30 cellular contexts compared by ENCODE assay signal in genomic region chr20:37404461-37404881, GRCh38.
"Had no signal": no experiment of that assay in that cellular context is flagged by ENCODE, and none has a peak within 500 bp of the region (broad histone marks: within the 10 kb centered on the region; RNA-seq: fewer than 3 reads in every experiment).

No MANE protein-coding gene starts in this region.

- H3K4me2 ChIP-seq: KMS-11 had no signal

- H3K4me3 ChIP-seq: cardiac muscle cell had no signal

- DNase-seq: activated B cell treated with CpG ODN at 0.5 μM for 24 hours; activated CD4-positive, alpha-beta T cell treated with anti-CD3 and anti-CD28 coated beads for 1 hour; activated CD4-positive, alpha-beta T cell treated with anti-CD3 and anti-CD28 coated beads, Interleukin-2, amount 10 ng/mL, durations not matched to agents 24 days and 14 days; activated CD4-positive, alpha-beta T cell treated with anti-CD3 and anti-CD28 coated beads, Interleukin-2, amount 50 U/mL, for 48 hours; activated CD8-positive, alpha-beta memory T cell treated with anti-CD3 and anti-CD28 coated beads, Interleukin-2, amount 10 ng/mL, durations not matched to agents 7 days and 5 days; activated effector memory CD4-positive, alpha-beta T cell treated with Interleukin-2 at 50 U/mL for 16 hours; activated naive CD4-positive, alpha-beta T cell treated with Interleukin-2 at 50 U/mL for 16 hours; activated T-cell treated with anti-CD3 and anti-CD28 coated beads, Interleukin-2, amount 50 U/mL, for 24 hours; amygdala; brain microvascular endothelial cell; cerebellar nuclear complex; NCI-H1092; NCI-H1417; NCI-H1694; NCI-H2029; NCI-H2107; NCI-H2171 treated with DMSO at 0.1 percent for 48 hours; NCI-H226; NCI-H526; NCI-H774; RPMI8226; SHP77 treated with DMSO at 0.1 percent for 48 hours; T-cell; T-helper 2 cell; T1000 had no signal

- H3K9ac ChIP-seq: KMS-11 had no signal

- H3K4me3 Mint-ChIP-seq: activated B cell treated with CpG ODN at 0.5 μM for 24 hours; activated CD4-positive, alpha-beta T cell treated with anti-CD3 and anti-CD28 coated beads, Interleukin-2, amount 10 ng/mL, durations not matched to agents 24 days and 14 days; activated CD8-positive, alpha-beta memory T cell treated with anti-CD3 and anti-CD28 coated beads, Interleukin-2, amount 10 ng/mL, durations not matched to agents 7 days and 5 days; activated T-cell treated with anti-CD3 and anti-CD28 coated beads, Interleukin-2, amount 50 U/mL, for 24 hours; activated T-helper 1 cell treated with anti-CD3 and anti-CD28 coated beads, Interleukin-12 subunit alpha, Interleukin-12 subunit beta, Interleukin-2, Interleukin-4 antibody, amounts not matched to agents 30 ng/mL and 10 ng/mL and 1 ng/mL, durations not matched to agents 14 hours and 24 hours and 36 hours had no signal

- H3K27me3 ChIP-seq: cardiac muscle cell had no signal

- H3K9me3 Mint-ChIP-seq: activated B cell treated with CpG ODN at 0.5 μM for 24 hours; activated CD4-positive, alpha-beta T cell treated with anti-CD3 and anti-CD28 coated beads, Interleukin-2, amount 10 ng/mL, durations not matched to agents 24 days and 14 days; activated T-cell treated with anti-CD3 and anti-CD28 coated beads, Interleukin-2, amount 50 U/mL, for 24 hours; activated T-helper 1 cell treated with anti-CD3 and anti-CD28 coated beads, Interleukin-12 subunit alpha, Interleukin-12 subunit beta, Interleukin-2, Interleukin-4 antibody, amounts not matched to agents 30 ng/mL and 10 ng/mL and 1 ng/mL, durations not matched to agents 14 hours and 24 hours and 36 hours; T-cell had no signal

- ATAC-seq: activated CD8-positive, alpha-beta memory T cell treated with anti-CD3 and anti-CD28 coated beads, Interleukin-2, amount 10 ng/mL, durations not matched to agents 7 days and 5 days; Panc1; T-cell had no signal

- H3K36me3 Mint-ChIP-seq: activated CD8-positive, alpha-beta memory T cell treated with anti-CD3 and anti-CD28 coated beads, Interleukin-2, amount 10 ng/mL, durations not matched to agents 7 days and 5 days; activated naive CD8-positive, alpha-beta T cell; T-cell had no signal

- H3K27ac Mint-ChIP-seq: activated B cell treated with CpG ODN at 0.5 μM for 24 hours; activated CD4-positive, alpha-beta T cell treated with anti-CD3 and anti-CD28 coated beads, Interleukin-2, amount 10 ng/mL, durations not matched to agents 24 days and 14 days; activated CD8-positive, alpha-beta memory T cell treated with anti-CD3 and anti-CD28 coated beads, Interleukin-2, amount 10 ng/mL, durations not matched to agents 7 days and 5 days; activated naive CD8-positive, alpha-beta T cell; activated T-cell treated with anti-CD3 and anti-CD28 coated beads, Interleukin-2, amount 50 U/mL, for 24 hours; activated T-helper 1 cell treated with anti-CD3 and anti-CD28 coated beads, Interleukin-12 subunit alpha, Interleukin-12 subunit beta, Interleukin-2, Interleukin-4 antibody, amounts not matched to agents 30 ng/mL and 10 ng/mL and 1 ng/mL, durations not matched to agents 14 hours and 24 hours and 36 hours; T-cell had no signal

- H3K27ac ChIP-seq: brain microvascular endothelial cell, cardiac muscle cell, KMS-11 had no signal
